Comparison of ENCODE assay signal across 22 cellular contexts in the genomic region with DNA sequence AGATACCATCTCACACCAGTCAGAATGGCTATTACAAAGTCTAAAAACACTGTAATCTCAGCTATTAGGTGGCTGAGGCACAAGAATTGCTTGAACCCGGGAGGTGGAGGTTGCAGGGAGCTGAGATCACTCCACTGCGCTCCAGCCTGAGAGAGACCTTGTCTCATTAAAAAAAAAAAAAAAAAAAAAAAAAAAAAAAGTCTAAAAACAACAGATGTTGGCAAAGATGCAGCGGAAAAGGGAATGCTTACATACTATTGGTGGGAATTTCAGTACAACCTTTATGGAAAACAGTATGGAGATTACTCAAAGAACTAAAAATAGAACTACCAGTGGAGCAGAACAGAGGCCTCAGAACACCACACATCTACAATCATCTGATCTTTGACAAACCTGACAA.
"Had no signal": no experiment of that assay in that cellular context is flagged by ENCODE, and none has a peak within 500 bp of the region (broad histone marks: within the 10 kb centered on the region; RNA-seq: fewer than 3 reads in every experiment).

No MANE protein-coding gene starts in this region.

- H3K36me3 ChIP-seq: ascending aorta, cardiac muscle cell, neutrophil, sigmoid colon, spleen had no signal

- H3K36me3 Mint-ChIP-seq: activated naive CD4-positive, alpha-beta T cell treated with anti-CD3 and anti-CD28 coated beads, Interleukin-2, amount 10 ng/mL, durations not matched to agents 7 days and 5 days; mesothelial cell of epicardium; natural killer cell treated with Interleukin-12 subunit alpha and Interleukin-12 subunit beta and Interleukin-15 and Interleukin-18, amount 100 ng/mL, for 72 hours; stimulated activated memory B cell treated with anti-CD40 and anti-IgM and Interleukin-4, amounts not matched to agents 10 μg/mL and 1 μg/mL and 100 μg/mL, for 72 hours; type B pancreatic cell had no signal

- H3K27me3 Mint-ChIP-seq: activated T-cell treated with anti-CD3 and anti-CD28 coated beads, Interleukin-2, amount 50 U/mL, for 24 hours; stimulated activated memory B cell treated with anti-CD40 and anti-IgM and Interleukin-4, amounts not matched to agents 10 μg/mL and 1 μg/mL and 100 μg/mL, for 72 hours; type B pancreatic cell had no signal

- H3K9me3 ChIP-seq: ascending aorta, neutrophil, sigmoid colon, spleen, testis had no signal

- H3K9me3 Mint-ChIP-seq: activated CD4-positive, alpha-beta T cell treated with anti-CD3 and anti-CD28 coated beads, Interleukin-2, amount 10 ng/mL, durations not matched to agents 24 days and 14 days; activated naive CD4-positive, alpha-beta T cell treated with anti-CD3 and anti-CD28 coated beads, Interleukin-2, amount 10 ng/mL, durations not matched to agents 7 days and 5 days; activated naive CD8-positive, alpha-beta T cell treated with anti-CD3 and anti-CD28 coated beads, Interleukin-2, amount 50 U/mL, for 24 hours; activated T-cell treated with anti-CD3 and anti-CD28 coated beads, Interleukin-2, amount 50 U/mL, for 24 hours; mesothelial cell of epicardium; natural killer cell treated with Interleukin-12 subunit alpha and Interleukin-12 subunit beta and Interleukin-15 and Interleukin-18, amount 100 ng/mL, for 72 hours; stimulated activated memory B cell treated with anti-CD40 and anti-IgM and Interleukin-4, amounts not matched to agents 10 μg/mL and 1 μg/mL and 100 μg/mL, for 72 hours; type B pancreatic cell had no signal

- H3K4me3 Mint-ChIP-seq: activated CD4-positive, alpha-beta T cell treated with anti-CD3 and anti-CD28 coated beads, Interleukin-2, amount 10 ng/mL, durations not matched to agents 24 days and 14 days; activated CD8-positive, alpha-beta T cell treated with anti-CD3 and anti-CD28 coated beads, Interleukin-2, amount 10 ng/mL, durations not matched to agents 7 days and 5 days; activated naive CD4-positive, alpha-beta T cell treated with anti-CD3 and anti-CD28 coated beads, Interleukin-2, amount 10 ng/mL, durations not matched to agents 7 days and 5 days; activated naive CD8-positive, alpha-beta T cell treated with anti-CD3 and anti-CD28 coated beads, Interleukin-2, amount 50 U/mL, for 24 hours; activated T-cell treated with anti-CD3 and anti-CD28 coated beads, Interleukin-2, amount 50 U/mL, for 24 hours; mesothelial cell of epicardium; natural killer cell treated with Interleukin-12 subunit alpha and Interleukin-12 subunit beta and Interleukin-15 and Interleukin-18, amount 100 ng/mL, for 72 hours; stimulated activated memory B cell treated with anti-CD40 and anti-IgM and Interleukin-4, amounts not matched to agents 10 μg/mL and 1 μg/mL and 100 μg/mL, for 72 hours; type B pancreatic cell had no signal

- H3K27ac Mint-ChIP-seq: activated CD4-positive, alpha-beta T cell treated with anti-CD3 and anti-CD28 coated beads, Interleukin-2, amount 10 ng/mL, durations not matched to agents 24 days and 14 days; activated CD8-positive, alpha-beta T cell treated with anti-CD3 and anti-CD28 coated beads, Interleukin-2, amount 10 ng/mL, durations not matched to agents 7 days and 5 days; activated naive CD4-positive, alpha-beta T cell treated with anti-CD3 and anti-CD28 coated beads, Interleukin-2, amount 10 ng/mL, durations not matched to agents 7 days and 5 days; activated naive CD8-positive, alpha-beta T cell treated with anti-CD3 and anti-CD28 coated beads, Interleukin-2, amount 50 U/mL, for 24 hours; activated T-cell treated with anti-CD3 and anti-CD28 coated beads, Interleukin-2, amount 50 U/mL, for 24 hours; mesothelial cell of epicardium; natural killer cell treated with Interleukin-12 subunit alpha and Interleukin-12 subunit beta and Interleukin-15 and Interleukin-18, amount 100 ng/mL, for 72 hours; stimulated activated memory B cell treated with anti-CD40 and anti-IgM and Interleukin-4, amounts not matched to agents 10 μg/mL and 1 μg/mL and 100 μg/mL, for 72 hours; type B pancreatic cell had no signal

- H3K27me3 ChIP-seq: ascending aorta, cardiac muscle cell, neutrophil, sigmoid colon, spleen, testis had no signal

- H3K4me1 ChIP-seq: parathyroid adenoma, sigmoid colon, spleen, testis had no signal

- H3K4me3 ChIP-seq: ascending aorta, cardiac muscle cell, lung, sigmoid colon, spleen, testis had no signal

- H3K9ac ChIP-seq: parathyroid adenoma had no signal

- DNase-seq: activated CD4-positive, alpha-beta T cell treated with anti-CD3 and anti-CD28 coated beads, Interleukin-2, amount 10 ng/mL, durations not matched to agents 24 days and 14 days; activated CD8-positive, alpha-beta T cell treated with anti-CD3 and anti-CD28 coated beads, Interleukin-2, amount 10 ng/mL, durations not matched to agents 7 days and 5 days; activated naive CD4-positive, alpha-beta T cell treated with anti-CD3 and anti-CD28 coated beads, Interleukin-2, amount 10 ng/mL, durations not matched to agents 7 days and 5 days; activated naive CD8-positive, alpha-beta T cell treated with anti-CD3 and anti-CD28 coated beads, Interleukin-2, amount 50 U/mL, for 24 hours; activated T-cell treated with anti-CD3 and anti-CD28 coated beads, Interleukin-2, amount 50 U/mL, for 24 hours; hypothalamus; islet precursor cell; sigmoid colon; spleen; stimulated activated CD4-positive, alpha-beta T cell treated with anti-CD3 and anti-CD28 coated beads, Interleukin-4, amount 100 ng/mL, for 4 hours; T-helper 1 cell; T-helper 9 cell; testis had no signal

- H3K4me1 Mint-ChIP-seq: activated CD4-positive, alpha-beta T cell treated with anti-CD3 and anti-CD28 coated beads, Interleukin-2, amount 10 ng/mL, durations not matched to agents 24 days and 14 days; activated naive CD4-positive, alpha-beta T cell treated with anti-CD3 and anti-CD28 coated beads, Interleukin-2, amount 10 ng/mL, durations not matched to agents 7 days and 5 days; activated naive CD8-positive, alpha-beta T cell treated with anti-CD3 and anti-CD28 coated beads, Interleukin-2, amount 50 U/mL, for 24 hours; mesothelial cell of epicardium; stimulated activated memory B cell treated with anti-CD40 and anti-IgM and Interleukin-4, amounts not matched to agents 10 μg/mL and 1 μg/mL and 100 μg/mL, for 72 hours had no signal

- ATAC-seq: activated CD8-positive, alpha-beta T cell treated with anti-CD3 and anti-CD28 coated beads, Interleukin-2, amount 10 ng/mL, durations not matched to agents 7 days and 5 days; activated naive CD8-positive, alpha-beta T cell treated with anti-CD3 and anti-CD28 coated beads, Interleukin-2, amount 50 U/mL, for 24 hours; natural killer cell treated with Interleukin-12 subunit alpha and Interleukin-12 subunit beta and Interleukin-15 and Interleukin-18, amount 100 ng/mL, for 72 hours; stimulated activated memory B cell treated with anti-CD40 and anti-IgM and Interleukin-4, amounts not matched to agents 10 μg/mL and 1 μg/mL and 100 μg/mL, for 72 hours had no signal
